31 cellular contexts compared by ENCODE assay signal in the genomic region with DNA sequence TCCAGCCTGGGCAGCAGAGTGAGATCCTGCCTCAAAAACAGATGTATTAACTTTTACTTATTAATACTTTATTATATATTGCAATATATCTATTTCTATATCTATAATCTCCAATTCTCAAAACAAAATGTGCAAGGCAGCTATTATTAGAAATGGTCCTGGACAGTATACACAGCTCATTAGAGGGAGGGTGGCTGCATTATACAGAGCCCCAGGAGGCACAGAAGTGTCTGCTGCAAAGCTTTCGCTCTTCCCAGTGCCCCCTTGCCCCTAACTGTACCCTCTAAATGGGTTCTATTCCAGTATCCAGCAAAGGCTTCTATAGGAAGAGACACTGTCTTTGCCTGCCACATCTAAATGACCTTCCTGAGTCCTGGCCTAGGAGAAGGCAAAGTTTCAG. TPM values are rescaled to one million over a fixed set of nuclear protein-coding genes. Genes with fewer than 3 reads are reported as not detected.
"Had no signal": no experiment of that assay in that cellular context is flagged by ENCODE, and none has a peak within 500 bp of the region (broad histone marks: within the 10 kb centered on the region; RNA-seq: fewer than 3 reads in every experiment).

No MANE protein-coding gene starts in this region.

- H3K4me1 ChIP-seq: colonic mucosa, esophagus muscularis mucosa, esophagus squamous epithelium, gastroesophageal sphincter had no signal

- DNase-seq: colonic mucosa; cortex of kidney; dermis blood vessel endothelial cell; dorsolateral prefrontal cortex; effector CD4-positive, alpha-beta T cell; effector CD8-positive, alpha-beta T cell; effector memory CD4-positive, alpha-beta T cell; effector memory CD8-positive, alpha-beta T cell; endodermal cell; erythroblast; esophagus squamous epithelium; foreskin fibroblast; foreskin keratinocyte; foreskin melanocyte; gastrocnemius medialis; glutamatergic neuron; head of caudate nucleus; heart left ventricle; heart right ventricle had no signal

- H3K9me3 ChIP-seq: colonic mucosa, esophagus muscularis mucosa, esophagus squamous epithelium, gastrocnemius medialis, gastroesophageal sphincter, heart left ventricle, heart right ventricle had no signal

- H3K4me3 ChIP-seq: colonic mucosa, coronary artery, dorsolateral prefrontal cortex, esophagus muscularis mucosa, esophagus squamous epithelium, gastrocnemius medialis, gastroesophageal sphincter, heart left ventricle, heart right ventricle had no signal

- H3K36me3 ChIP-seq: colonic mucosa, esophagus muscularis mucosa, esophagus squamous epithelium, gastrocnemius medialis, gastroesophageal sphincter, heart left ventricle, heart right ventricle had no signal

- H3K27ac ChIP-seq: colonic mucosa, coronary artery, dorsolateral prefrontal cortex, epithelial cell of prostate, esophagus muscularis mucosa, esophagus squamous epithelium, foreskin keratinocyte, gastrocnemius medialis, gastroesophageal sphincter, heart left ventricle, heart right ventricle had no signal

- H3K27me3 ChIP-seq: colonic mucosa, dorsolateral prefrontal cortex, esophagus muscularis mucosa, esophagus squamous epithelium, foreskin keratinocyte, gastrocnemius medialis, gastroesophageal sphincter, heart left ventricle had no signal

- ATAC-seq: effector memory CD8-positive, alpha-beta T cell; esophagus mucosa; gastrocnemius medialis; gastroesophageal sphincter had no signal

RNA-seq across cellular contexts. Expression of gene ARL14, which starts 24.5 kb away (rescaled TPM):
- total RNA-seq: dermis blood vessel endothelial cell, dermis microvascular lymphatic vessel endothelial cell, dorsolateral prefrontal cortex, endodermal cell, endothelial cell of umbilical vein, epithelial cell of proximal tubule, esophagus muscularis mucosa, fibroblast of lung, fibroblast of villous mesenchyme, frontal cortex, gastrocnemius medialis, gastroesophageal sphincter, glomerular endothelial cell, heart left ventricle, heart right ventricle had no signal
- polyA plus RNA-seq: endothelial cell of umbilical vein, fibroblast of lung, heart left ventricle, heart right ventricle had no signal
